ENCODE assay signal across 25 cellular contexts in genomic region chr10:101492814-101493213, GRCh38.
A peak's percentile ranks its signal among the peaks of the same experiment; 100 is the strongest.
DNase-seq lines count a peak whose midpoint lies in the region; ATAC-seq, FAIRE-seq and TF ChIP-seq lines count a peak whose summit lies in the region.
"Had no signal": no experiment of that assay in that cellular context is flagged by ENCODE, and none has a peak within 500 bp of the region (broad histone marks: within the 10 kb centered on the region; RNA-seq: fewer than 3 reads in every experiment).

No MANE protein-coding gene starts in this region.

- ATAC-seq in HepG2 (no peak), right lobe of liver (no peak), GM21447 (IDR thresholded peaks at IDR 0.05; ENCODE audit: unreplicated experiment) (no peak)
- ATAC-seq in activated CD4-positive, alpha-beta T cell treated with anti-CD3 and anti-CD28 coated beads for 36 hours, result no peak

- H3K79me2 ChIP-seq in HepG2 (ENCODE audit: insufficient read depth, low read length), result no peaks in the 10 kb centered on the region

- no peak for TF ChIP-seq EP300 in HepG2 (IDR thresholded peaks at IDR 0.05; ENCODE audit: low read depth in 2 of 2, low read length in 2 of 2)
- TF ChIP-seq EP300 in HepG2 (CRISPR knock-in tag; IDR thresholded peaks at IDR 0.05; ENCODE audit: borderline replicate concordance), result no peak

- H3K4me2 ChIP-seq in HepG2 (ENCODE audit: low read depth, low read length), result peak overlapping the region; percentile 60
- H3K4me2 ChIP-seq: BLaER1 had no signal

- no peaks in the 10 kb centered on the region for H3K9me3 ChIP-seq in HepG2 (ENCODE audit: low read length)
- H3K9me3 ChIP-seq in right lobe of liver, result no peaks in the 10 kb centered on the region
- no peaks in the 10 kb centered on the region for H3K9me3 ChIP-seq in HEK293 (ENCODE audit: control insufficient read depth, insufficient read depth, low read depth, low read length)
- H3K9me3 ChIP-seq in kidney (ENCODE audit: control insufficient read depth in 1 of 2, low read length in 2 of 2), result no peaks in the 10 kb centered on the region
- H3K9me3 ChIP-seq: BE2C, BLaER1 had no signal

- no peaks in the 10 kb centered on the region for H3K36me3 Mint-ChIP-seq in activated CD4-positive, alpha-beta T cell treated with anti-CD3 and anti-CD28 coated beads for 36 hours (ENCODE audit: low read depth)

- no peaks in the 10 kb centered on the region for H3K27me3 Mint-ChIP-seq in activated CD4-positive, alpha-beta T cell treated with anti-CD3 and anti-CD28 coated beads for 36 hours
- H3K27me3 Mint-ChIP-seq: CD4-positive, alpha-beta memory T cell; CD4-positive, CD25-positive, alpha-beta regulatory T cell; CD8-positive, alpha-beta memory T cell had no signal

- intact Hi-C loops in HepG2 (cut with micrococcal nuclease; ENCODE audit: unreplicated experiment), result no loop called here
- intact Hi-C loops in right lobe of liver (cut with DNase I), result no loop called here
- intact Hi-C loops in kidney (cut with DNase I), result no loop called here
- intact Hi-C loops in activated CD4-positive, alpha-beta T cell treated with anti-CD3 and anti-CD28 coated beads for 36 hours (cut with DNase I, micrococcal nuclease), result loop anchor here in 1 of 2 experiments (10.0 kb wide), 1 partner anchor 262 kb away; no protein-coding TSS in a partner anchor

- H3K4me3 Mint-ChIP-seq in activated CD4-positive, alpha-beta T cell treated with anti-CD3 and anti-CD28 coated beads for 36 hours, result no peak overlapping the region
- H3K4me3 Mint-ChIP-seq: CD14-positive monocyte; CD4-positive, alpha-beta memory T cell; CD4-positive, CD25-positive, alpha-beta regulatory T cell; CD8-positive, alpha-beta memory T cell had no signal

- POLR2A ChIA-PET in HepG2 (lab: Yijun Ruan, JAX) (no interaction called here), HEK293 (lab: Yijun Ruan, JAX) (no interaction called here)
- POLR2A ChIA-PET in activated CD4-positive, alpha-beta T cell treated with anti-CD3 and anti-CD28 coated beads for 36 hours (lab: Charles Lee), result no interaction called here

- TF ChIP-seq RAD21 in HepG2 (CRISPR knock-in tag; IDR thresholded peaks at IDR 0.05), result no peak

- H3K36me3 ChIP-seq in HepG2 (replicated peaks in 1 of 2; ENCODE audit: control insufficient read depth in 1 of 2, insufficient read depth in 2 of 2, low read length in 2 of 2) (no peaks in the 10 kb centered on the region), right lobe of liver (no peaks in the 10 kb centered on the region), HEK293 (ENCODE audit: control insufficient read depth in 2 of 2, insufficient read depth in 1 of 2, low read length in 2 of 2) (no peaks in the 10 kb centered on the region), kidney (ENCODE audit: control insufficient read depth in 1 of 2, insufficient read depth in 2 of 2, low read length in 2 of 2) (no peaks in the 10 kb centered on the region)
- H3K36me3 ChIP-seq: BE2C, BLaER1 had no signal

- CTCF ChIA-PET in HepG2 (lab: Yijun Ruan, JAX; ENCODE audit: low intra/inter-chr PET ratio, low total read pairs) (no interaction called here), HEK293 (lab: Yijun Ruan, JAX) (interaction anchor here (0.7 kb wide), 1 partner anchor 49 kb away, joined by 3 read pairs; no protein-coding TSS in a partner anchor)
- CTCF ChIA-PET in activated CD4-positive, alpha-beta T cell treated with anti-CD3 and anti-CD28 coated beads for 36 hours (lab: Charles Lee), result no interaction called here

- H3K4me1 ChIP-seq in HepG2 (ENCODE audit: insufficient read depth, low read length) (peaks cover 62% of the 10 kb centered on the region), right lobe of liver (peaks cover 0 to 28% (median 5%) of the 10 kb centered on the region in 4 donors), HEK293 (ENCODE audit: control insufficient read depth, insufficient read depth, low read length) (peaks cover 23% of the 10 kb centered on the region), kidney (ENCODE audit: control insufficient read depth in 1 of 2, insufficient read depth in 1 of 2, low read depth in 1 of 2, low read length in 2 of 2) (peaks cover 5 to 13% of the 10 kb centered on the region in 2 donors)
- H3K4me1 ChIP-seq: BE2C, BLaER1 had no signal

- TF ChIP-seq POLR2A in HepG2 (IDR thresholded peaks at IDR 0.05; ENCODE audit: insufficient read depth in 1 of 2, low read depth in 2 of 2, low read length in 2 of 2) (no peak), right lobe of liver (IDR thresholded peaks at IDR 0.05) (no peak)

- H3K27me3 ChIP-seq in HepG2 (ENCODE audit: control insufficient read depth in 1 of 2, insufficient read depth in 2 of 2, low read length in 2 of 2) (no peaks in the 10 kb centered on the region), right lobe of liver (no peaks in the 10 kb centered on the region)
- H3K27me3 ChIP-seq: BE2C, BLaER1 had no signal

- no peak overlapping the region for H2AFZ ChIP-seq in HepG2 (ENCODE audit: low read length)

- in situ Hi-C loops in HepG2 (cut with HindIII; ENCODE audit: extremely low pct_ligation_motif_present, low pct_unique_long_range_greater_than_20kb), result no loop called here

- FAIRE-seq in HepG2 (lab: Jason Lieb, UNC) (no peak), kidney (lab: Jason Lieb, UNC) (peak; percentile 27)
- FAIRE-seq: GM12891, GM19239 had no signal

- H3K27ac ChIP-seq in HepG2 (ENCODE audit: extremely low read length, insufficient read depth, low read length) (peak overlapping the region; percentile 87), right lobe of liver (no peak overlapping the region), HEK293 (ENCODE audit: extremely low read depth, low read depth, low read length) (no peak overlapping the region), kidney (ENCODE audit: low read depth in 2 of 2, low read length in 2 of 2) (no peak overlapping the region)
- H3K27ac ChIP-seq: 22Rv1, BLaER1 had no signal

- H3K27ac Mint-ChIP-seq in activated CD4-positive, alpha-beta T cell treated with anti-CD3 and anti-CD28 coated beads for 36 hours, result no peak overlapping the region
- H3K27ac Mint-ChIP-seq: CD14-positive monocyte; CD4-positive, alpha-beta memory T cell; CD4-positive, CD25-positive, alpha-beta regulatory T cell; CD8-positive, alpha-beta memory T cell had no signal

- H3K4me1 Mint-ChIP-seq in activated CD4-positive, alpha-beta T cell treated with anti-CD3 and anti-CD28 coated beads for 36 hours, result peaks cover 2% of the 10 kb centered on the region

- H4K20me1 ChIP-seq in HepG2 (ENCODE audit: insufficient read depth, low read length), result no peaks in the 10 kb centered on the region

- 57% methylated on average over 1 of the region's 1 CpG for WGBS in HepG2 (ENCODE audit: low lambda C conversion rate)
- WGBS in right lobe of liver (ENCODE audit: insufficient coverage, low coverage, low lambda C conversion rate, missing lambda C conversion rate), result 94% methylated on average over 1 of the region's 1 CpG

- no peak for TF ChIP-seq CTCF in HepG2 (CRISPR knock-in tag; IDR thresholded peaks at IDR 0.05)
- TF ChIP-seq CTCF in right lobe of liver (IDR thresholded peaks at IDR 0.05), result no peak
- no peak for TF ChIP-seq CTCF in HEK293 (tag by site-specific recombination; IDR thresholded peaks at IDR 0.05)
- TF ChIP-seq CTCF in kidney (IDR thresholded peaks at IDR 0.05; ENCODE audit: borderline replicate concordance, extremely low read depth, insufficient read depth), result no peak

- no peak overlapping the region for H3K4me3 ChIP-seq in HepG2 (replicated peaks in 1 of 3; ENCODE audit: insufficient read depth in 1 of 3, low read depth in 2 of 3, low read length in 3 of 3)
- no peak overlapping the region for H3K4me3 ChIP-seq in right lobe of liver
- no peak overlapping the region for H3K4me3 ChIP-seq in HEK293 (ENCODE audit: low read depth, low read length)
- no peak overlapping the region for H3K4me3 ChIP-seq in kidney (ENCODE audit: low read length in 2 of 2)
- H3K4me3 ChIP-seq: BLaER1 had no signal

- no peak overlapping the region; the same call in 1 of the 2 replicates for H3K9ac ChIP-seq in HepG2 (ENCODE audit: insufficient read depth, low read depth, low read length)
- no peak overlapping the region for H3K9ac ChIP-seq in kidney (ENCODE audit: low read length in 2 of 2)
- H3K9ac ChIP-seq: BLaER1 had no signal

- no peak for DNase-seq in HepG2 (ENCODE audit: low spot score)
- DNase-seq in right lobe of liver, result no peak
- DNase-seq in kidney, result no peak
- DNase-seq in activated CD4-positive, alpha-beta T cell treated with anti-CD3 and anti-CD28 coated beads for 36 hours, result no peak
- DNase-seq: ACHN; BE2C; C1 segment of cervical spinal cord; CD4-positive, alpha-beta memory T cell; CD4-positive, CD25-positive, alpha-beta regulatory T cell; CD8-positive, alpha-beta memory T cell; COR-L47; DMS 273 treated with DMSO at 0.1 percent for 48 hours; DMS153; DMS53; DMS79; DND-41; EL; GF-D8 had no signal

- H3K9me3 Mint-ChIP-seq in activated CD4-positive, alpha-beta T cell treated with anti-CD3 and anti-CD28 coated beads for 36 hours (ENCODE audit: low read depth), result no peaks in the 10 kb centered on the region
- H3K9me3 Mint-ChIP-seq: CD14-positive monocyte; CD4-positive, alpha-beta memory T cell; CD4-positive, CD25-positive, alpha-beta regulatory T cell; CD8-positive, alpha-beta memory T cell had no signal

- no TSS peak for BruUV-seq in HepG2 (replicated peaks; lab: Mats Ljungman, UMichigan)

TF ChIP-seq in HepG2, 621 proteins besides CTCF, POLR2A, EP300 and RAD21 (continues in another document):
- TF ChIP-seq ZNF781 (CRISPR knock-in tag; IDR thresholded peaks at IDR 0.05; ENCODE audit: borderline replicate concordance, not compliant biosample characterization) (no peak), BORCS8-MEF2B (CRISPR knock-in tag; IDR thresholded peaks at IDR 0.05) (no peak), PHB2 (IDR thresholded peaks at IDR 0.05; ENCODE audit: partially characterized antibody) (no peak), SKI (IDR thresholded peaks at IDR 0.05; ENCODE audit: partially characterized antibody) (no peak), MED13 (CRISPR knock-in tag; IDR thresholded peaks at IDR 0.05) (no peak), ZNF451 (CRISPR knock-in tag; IDR thresholded peaks at IDR 0.05) (no peak)

TF ChIP-seq in HEK293, 187 proteins besides CTCF, POLR2A, EP300 and RAD21 (continues in another document):
- no peak for TF ChIP-seq ZNF18 (tag by site-specific recombination; IDR thresholded peaks at IDR 0.05)

Comparison
In these comparisons a context has a peak if more than half of its experiments do, and no peak if none do; other contexts are left out.
1. Of the 63 proteins assayed by ChIP-seq in both HepG2 and HEK293: peak only in HepG2: none; only in HEK293: PRDM4; in both: none; in neither: 62.